Comparison of ENCODE assay signal across 27 cellular contexts in the genomic region with DNA sequence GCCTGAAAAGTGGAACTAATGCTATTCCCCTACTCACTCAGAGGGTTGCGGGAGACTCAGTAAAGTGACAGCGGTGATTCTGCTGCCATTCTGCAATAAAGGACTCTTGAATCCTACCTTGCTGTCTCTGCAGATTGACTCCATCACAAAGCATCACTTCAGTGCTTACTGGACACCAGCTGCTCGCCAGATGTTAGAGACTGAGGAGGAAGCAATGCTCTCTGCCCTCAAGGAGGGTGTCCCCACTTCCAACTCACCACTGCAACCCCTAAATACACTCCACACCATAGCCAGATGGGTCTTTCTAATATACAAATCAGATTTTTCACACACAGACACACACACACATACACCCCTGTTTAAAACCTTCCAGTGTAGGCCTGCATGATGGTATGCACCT.
"Had no signal": no experiment of that assay in that cellular context is flagged by ENCODE, and none has a peak within 500 bp of the region (broad histone marks: within the 10 kb centered on the region; RNA-seq: fewer than 3 reads in every experiment).

No MANE protein-coding gene starts in this region.

- H3K4me3 Mint-ChIP-seq: activated B cell treated with CpG ODN at 0.5 μM for 24 hours; activated CD8-positive, alpha-beta memory T cell treated with anti-CD3 and anti-CD28 coated beads, Interleukin-2, amount 10 ng/mL, durations not matched to agents 7 days and 5 days; activated CD8-positive, alpha-beta T cell treated with anti-CD3 and anti-CD28 coated beads for 36 hours; activated naive CD4-positive, alpha-beta T cell treated with anti-CD3 and anti-CD28 coated beads, Interleukin-2, amount 50 U/mL, for 24 hours; central memory CD8-positive, alpha-beta T cell; naive thymus-derived CD8-positive, alpha-beta T cell; neural crest cell; T-helper 2 cell treated with Interferon-gamma antibody and Interleukin-4, amounts not matched to agents 5 μg/mL and 100 μg/mL, for 36 hours had no signal

- H3K27me3 ChIP-seq: heart right ventricle, left lung, testis, transverse colon had no signal

- H3K9me3 ChIP-seq: left lung, lower lobe of right lung, testis, transverse colon had no signal

- H3K27ac ChIP-seq: heart right ventricle, left lung, lower lobe of right lung, testis, transverse colon had no signal

- H3K4me3 ChIP-seq: heart right ventricle, left lung, lower lobe of right lung, testis, transverse colon had no signal

- H3K4me1 ChIP-seq: left lung, testis had no signal

- H3K36me3 ChIP-seq: heart right ventricle, left lung, lower lobe of right lung, transverse colon had no signal

- H3K27me3 Mint-ChIP-seq: activated B cell treated with CpG ODN at 0.5 μM for 24 hours; activated CD8-positive, alpha-beta memory T cell treated with anti-CD3 and anti-CD28 coated beads, Interleukin-2, amount 10 ng/mL, durations not matched to agents 7 days and 5 days; activated CD8-positive, alpha-beta T cell treated with anti-CD3 and anti-CD28 coated beads for 36 hours; activated naive CD4-positive, alpha-beta T cell treated with anti-CD3 and anti-CD28 coated beads, Interleukin-2, amount 50 U/mL, for 24 hours; central memory CD8-positive, alpha-beta T cell; naive thymus-derived CD8-positive, alpha-beta T cell had no signal

- H3K4me1 Mint-ChIP-seq: activated B cell treated with CpG ODN at 0.5 μM for 24 hours; activated CD8-positive, alpha-beta memory T cell treated with anti-CD3 and anti-CD28 coated beads, Interleukin-2, amount 10 ng/mL, durations not matched to agents 7 days and 5 days; activated naive CD4-positive, alpha-beta T cell treated with anti-CD3 and anti-CD28 coated beads, Interleukin-2, amount 50 U/mL, for 24 hours had no signal

- H3K27ac Mint-ChIP-seq: activated B cell treated with CpG ODN at 0.5 μM for 24 hours; activated CD8-positive, alpha-beta memory T cell treated with anti-CD3 and anti-CD28 coated beads, Interleukin-2, amount 10 ng/mL, durations not matched to agents 7 days and 5 days; activated CD8-positive, alpha-beta T cell treated with anti-CD3 and anti-CD28 coated beads for 36 hours; activated naive CD4-positive, alpha-beta T cell treated with anti-CD3 and anti-CD28 coated beads, Interleukin-2, amount 50 U/mL, for 24 hours; activated T-helper 2 cell treated with anti-CD3 and anti-CD28 coated beads, Interferon-gamma antibody, Interleukin-2, Interleukin-4, amounts not matched to agents 10 μg/mL and 5 μg/mL and 100 μg/mL, durations not matched to agents 14 hours and 24 hours and 36 hours; naive thymus-derived CD8-positive, alpha-beta T cell; T-helper 2 cell treated with Interferon-gamma antibody and Interleukin-4, amounts not matched to agents 5 μg/mL and 100 μg/mL, for 36 hours had no signal

- DNase-seq: activated B cell treated with CpG ODN at 0.5 μM for 24 hours; activated CD4-positive, alpha-beta T cell treated with anti-CD3 and anti-CD28 coated beads, Interleukin-2, amount 50 U/mL, for 1 hour; activated CD8-positive, alpha-beta memory T cell treated with anti-CD3 and anti-CD28 coated beads, Interleukin-2, amount 10 ng/mL, durations not matched to agents 7 days and 5 days; activated CD8-positive, alpha-beta T cell treated with anti-CD3 and anti-CD28 coated beads for 36 hours; activated T-cell treated with anti-CD3 and anti-CD28 coated beads, Interleukin-2, amount 50 U/mL, for 48 hours; anterior cingulate cortex; dermis blood vessel endothelial cell; effector memory CD4-positive, alpha-beta T cell; foreskin melanocyte; heart right ventricle; kidney glomerular epithelial cell; left lung; lower lobe of right lung; mesenchymal stem cell; naive thymus-derived CD8-positive, alpha-beta T cell; occipital lobe; right cardiac atrium; stimulated activated CD4-positive, alpha-beta T cell treated with anti-CD3 and anti-CD28 coated beads, Interleukin-15, amount 100 ng/mL, for 24 hours; stimulated activated CD4-positive, alpha-beta T cell treated with anti-CD3 and anti-CD28 coated beads, Interleukin-2, amount 100 ng/mL, for 24 hours; stimulated activated naive CD4-positive, alpha-beta T cell; testis; transverse colon had no signal

- H3K9me3 Mint-ChIP-seq: T-helper 2 cell treated with Interferon-gamma antibody and Interleukin-4, amounts not matched to agents 5 μg/mL and 100 μg/mL, for 36 hours had no signal

- ATAC-seq: activated CD8-positive, alpha-beta memory T cell treated with anti-CD3 and anti-CD28 coated beads, Interleukin-2, amount 10 ng/mL, durations not matched to agents 7 days and 5 days; activated CD8-positive, alpha-beta T cell treated with anti-CD3 and anti-CD28 coated beads for 36 hours; heart right ventricle; left lung; lower lobe of right lung; naive thymus-derived CD8-positive, alpha-beta T cell; right cardiac atrium had no signal
